ENCODE assay signal across 29 cellular contexts in genomic region chr21:35361984-35362383, GRCh38.
"Had no signal": no experiment of that assay in that cellular context is flagged by ENCODE, and none has a peak within 500 bp of the region (broad histone marks: within the 10 kb centered on the region; RNA-seq: fewer than 3 reads in every experiment).

No MANE protein-coding gene starts in this region.

- ATAC-seq: stimulated activated effector memory CD8-positive, alpha-beta T cell treated with anti-CD3 and anti-CD28 coated beads, Interleukin-12 subunit alpha, Interleukin-12 subunit beta, amount 100 ng/mL, for 72 hours; stimulated activated memory B cell treated with anti-CD40 and anti-IgM and Interleukin-4, amounts not matched to agents 10 μg/mL and 1 μg/mL and 100 μg/mL, for 72 hours; stimulated activated naive B cell treated with anti-CD40 and anti-IgM and Interleukin-4, amounts not matched to agents 10 μg/mL and 1 μg/mL and 100 μg/mL, for 72 hours; stimulated activated naive CD8-positive, alpha-beta T cell treated with anti-CD3 and anti-CD28 coated beads, Interleukin-15, amount 100 ng/mL, for 72 hours; stimulated activated naive CD8-positive, alpha-beta T cell treated with anti-CD3 and anti-CD28 coated beads, Interleukin-15, Interleukin-2, amounts not matched to agents 100 U/mL and 50 U/mL, for 24 hours; upper lobe of right lung had no signal

- H3K27me3 ChIP-seq: stomach, suprapubic skin, testis, thyroid gland, tibial artery, tibial nerve, transverse colon, upper lobe of left lung, upper lobe of right lung, uterus, vagina had no signal

- H3K9me3 ChIP-seq: stomach, suprapubic skin, testis, thoracic aorta, thyroid gland, tibial artery, transverse colon, upper lobe of left lung, upper lobe of right lung, uterus, vagina had no signal

- H3K27me3 Mint-ChIP-seq: stimulated activated memory B cell treated with anti-CD40 and anti-IgM and Interleukin-4, amounts not matched to agents 10 μg/mL and 1 μg/mL and 100 μg/mL, for 72 hours; stimulated activated naive CD8-positive, alpha-beta T cell treated with anti-CD3 and anti-CD28 coated beads, Interleukin-15, amount 100 ng/mL, for 72 hours; type B pancreatic cell had no signal

- H3K9me3 Mint-ChIP-seq: stimulated activated memory B cell treated with anti-CD40 and anti-IgM and Interleukin-4, amounts not matched to agents 10 μg/mL and 1 μg/mL and 100 μg/mL, for 72 hours; type B pancreatic cell had no signal

- H3K27ac Mint-ChIP-seq: stimulated activated effector memory CD8-positive, alpha-beta T cell treated with anti-CD3 and anti-CD28 coated beads, Interleukin-12 subunit alpha, Interleukin-12 subunit beta, amount 100 ng/mL, for 72 hours; stimulated activated memory B cell treated with anti-CD40 and anti-IgM and Interleukin-4, amounts not matched to agents 10 μg/mL and 1 μg/mL and 100 μg/mL, for 72 hours; stimulated activated naive B cell treated with anti-CD40 and anti-IgM and Interleukin-4, amounts not matched to agents 10 μg/mL and 1 μg/mL and 100 μg/mL, for 72 hours; stimulated activated naive CD8-positive, alpha-beta T cell treated with anti-CD3 and anti-CD28 coated beads, Interleukin-15, Interleukin-2, amounts not matched to agents 100 ng/mL and 50 ng/mL, for 24 hours; type B pancreatic cell had no signal

- H3K4me3 Mint-ChIP-seq: stimulated activated effector memory CD8-positive, alpha-beta T cell treated with anti-CD3 and anti-CD28 coated beads, Interleukin-12 subunit alpha, Interleukin-12 subunit beta, amount 100 ng/mL, for 72 hours; stimulated activated memory B cell treated with anti-CD40 and anti-IgM and Interleukin-4, amounts not matched to agents 10 μg/mL and 1 μg/mL and 100 μg/mL, for 72 hours; stimulated activated naive B cell treated with anti-CD40 and anti-IgM and Interleukin-4, amounts not matched to agents 10 μg/mL and 1 μg/mL and 100 μg/mL, for 72 hours; stimulated activated naive CD8-positive, alpha-beta T cell treated with anti-CD3 and anti-CD28 coated beads, Interleukin-15, amount 100 ng/mL, for 72 hours; stimulated activated naive CD8-positive, alpha-beta T cell treated with anti-CD3 and anti-CD28 coated beads, Interleukin-15, Interleukin-2, amounts not matched to agents 100 ng/mL and 50 ng/mL, for 24 hours; type B pancreatic cell had no signal

- H3K36me3 Mint-ChIP-seq: stimulated activated effector memory CD8-positive, alpha-beta T cell treated with anti-CD3 and anti-CD28 coated beads, Interleukin-12 subunit alpha, Interleukin-12 subunit beta, amount 100 ng/mL, for 72 hours; stimulated activated memory B cell treated with anti-CD40 and anti-IgM and Interleukin-4, amounts not matched to agents 10 μg/mL and 1 μg/mL and 100 μg/mL, for 72 hours; type B pancreatic cell had no signal

- DNase-seq: stimulated activated CD4-positive, alpha-beta T cell treated with anti-CD3 and anti-CD28 coated beads, Interleukin-2, amount 100 ng/mL, for 48 hours; stimulated activated CD4-positive, alpha-beta T cell treated with anti-CD3 and anti-CD28 coated beads, Interleukin-4, amount 100 ng/mL, for 1 hour; stimulated activated CD4-positive, alpha-beta T cell treated with anti-CD3 and anti-CD28 coated beads, Interleukin-4, amount 100 ng/mL, for 24 hours; stimulated activated CD4-positive, alpha-beta T cell treated with anti-CD3 and anti-CD28 coated beads, Interleukin-4, amount 100 ng/mL, for 4 hours; stimulated activated CD8-positive, alpha-beta memory T cell treated with anti-CD3 and anti-CD28 coated beads, Interleukin-4, amount 100 ng/mL, for 48 hours; stimulated activated naive B cell treated with anti-CD40 and anti-IgM and Interleukin-4, amounts not matched to agents 10 μg/mL and 1 μg/mL and 100 μg/mL, for 72 hours; stimulated activated naive CD4-positive, alpha-beta T cell; stimulated activated naive CD4-positive, alpha-beta T cell treated with Interleukin-2 at 50 U/mL for 16 hours; stimulated activated naive CD8-positive, alpha-beta T cell treated with anti-CD3 and anti-CD28 coated beads, Interleukin-15, amount 100 ng/mL, for 72 hours; stimulated activated naive CD8-positive, alpha-beta T cell treated with anti-CD3 and anti-CD28 coated beads, Interleukin-15, Interleukin-2, amounts not matched to agents 100 U/mL and 50 U/mL, for 24 hours; stomach; substantia nigra; testis; thyroid gland; tibial artery; transverse colon; trophoblast cell; upper lobe of left lung; upper lobe of right lung; uterus had no signal

- H3K4me3 ChIP-seq: stomach, suprapubic skin, testis, thoracic aorta, thyroid gland, tibial artery, tibial nerve, transverse colon, upper lobe of left lung, upper lobe of right lung, uterus, vagina had no signal

- H3K4me1 ChIP-seq: suprapubic skin, testis, thyroid gland, upper lobe of left lung, upper lobe of right lung, uterus had no signal

- FAIRE-seq: urothelium cell line had no signal

- H3K36me3 ChIP-seq: stomach, suprapubic skin, thoracic aorta, thyroid gland, tibial artery, tibial nerve, transverse colon, upper lobe of left lung, upper lobe of right lung, uterus, vagina had no signal

- H3K27ac ChIP-seq: stomach, suprapubic skin, testis, thoracic aorta, thyroid gland, tibial artery, tibial nerve, transverse colon, upper lobe of left lung, upper lobe of right lung, uterus, vagina had no signal
